Comparison of ENCODE assay signal across 9 cellular contexts in genomic region chr9:111484564-111484878, GRCh38. TPM values are rescaled to one million over a fixed set of nuclear protein-coding genes. Genes with fewer than 3 reads are reported as not detected.
DNase-seq lines count a peak whose midpoint lies in the region; ATAC-seq and TF ChIP-seq lines count a peak whose summit lies in the region.
"Had no signal": no experiment of that assay in that cellular context is flagged by ENCODE, and none has a peak within 500 bp of the region (broad histone marks: within the 10 kb centered on the region; RNA-seq: fewer than 3 reads in every experiment).

No MANE protein-coding gene starts in this region.

- DNase-seq in CD4-positive, alpha-beta T cell, result no peak
- DNase-seq in ascending aorta (ENCODE audit: low spot score in 2 of 2) (no peak), lower leg skin (ENCODE audit: low spot score in 2 of 2) (no peak), upper lobe of right lung (no peak), SKM-1 treated with dmso at 0.1 percent for 144 hours (lab: John Stamatoyannopoulos, UW; ENCODE audit: unreplicated experiment) (no peak), NCI-H2107 treated with DMSO at 0.1 percent for 48 hours (lab: John Stamatoyannopoulos, UW; ENCODE audit: unreplicated experiment) (no peak)

- peak overlapping the region; percentile 83 for H3K27ac Mint-ChIP-seq in CD4-positive, alpha-beta T cell

- peak overlapping the region; percentile 72 for H3K27ac ChIP-seq in CD4-positive, alpha-beta T cell (ENCODE audit: low read depth, low read length)
- H3K27ac ChIP-seq in ascending aorta (peak overlapping the region; percentile 97 to 99), upper lobe of right lung (peak overlapping the region; percentile 96)

- H3K4me1 Mint-ChIP-seq in CD4-positive, alpha-beta T cell (ENCODE audit: low read depth), result peaks cover 25% of the 10 kb centered on the region

- H3K4me3 ChIP-seq in ascending aorta (peak overlapping the region; percentile 92 to 98), lower leg skin (ENCODE audit: low read depth, poor library complexity, severe bottlenecking) (peak overlapping the region; percentile 97), upper lobe of right lung (peak overlapping the region; percentile 78)

- H3K9me3 ChIP-seq in CD4-positive, alpha-beta T cell (ENCODE audit: control insufficient read depth, low read length), result no peaks in the 10 kb centered on the region
- H3K9me3 ChIP-seq in ascending aorta, result no peaks in the 10 kb centered on the region
- no peaks in the 10 kb centered on the region for H3K9me3 ChIP-seq in upper lobe of right lung

- no peaks in the 10 kb centered on the region for H3K9me3 Mint-ChIP-seq in CD4-positive, alpha-beta T cell

- CTCF ChIA-PET in CD4-positive, alpha-beta T cell (lab: Charles Lee), result no interaction called here

- TF ChIP-seq CTCF in CD4-positive, alpha-beta T cell (IDR thresholded peaks at IDR 0.05), result no peak
- TF ChIP-seq CTCF in ascending aorta (IDR thresholded peaks at IDR 0.05) (no peak), lower leg skin (IDR thresholded peaks at IDR 0.05) (no peak), upper lobe of right lung (IDR thresholded peaks at IDR 0.05) (no peak)

- H3K4me1 ChIP-seq in ascending aorta (peaks cover 7 to 14% of the 10 kb centered on the region in 2 donors), upper lobe of right lung (peaks cover 18% of the 10 kb centered on the region)

- H3K27me3 Mint-ChIP-seq in CD4-positive, alpha-beta T cell, result no peaks in the 10 kb centered on the region

- peaks cover 11% of the 10 kb centered on the region for H3K36me3 Mint-ChIP-seq in CD4-positive, alpha-beta T cell (ENCODE audit: low read depth)

- POLR2A ChIA-PET in CD4-positive, alpha-beta T cell (lab: Charles Lee), result interaction anchor here (0.6 to 3.7 kb wide), 3 partner anchors 42 to 1004 kb away, joined by 3 to 46 read pairs (median 3); partner anchors contain the start of gene ZNF483

- H3K36me3 ChIP-seq in ascending aorta, result no peaks in the 10 kb centered on the region
- no peaks in the 10 kb centered on the region for H3K36me3 ChIP-seq in upper lobe of right lung

- ATAC-seq in CD4-positive, alpha-beta T cell (ENCODE audit: poor library complexity), result no peak
- ATAC-seq in HG02610 (IDR thresholded peaks at IDR 0.05; ENCODE audit: unreplicated experiment) (peak; percentile 1), upper lobe of right lung (no peak), HG02852 (IDR thresholded peaks at IDR 0.05; ENCODE audit: unreplicated experiment) (no peak)

- H3K27me3 ChIP-seq in CD4-positive, alpha-beta T cell (ENCODE audit: control insufficient read depth, insufficient read depth, low read length), result no peaks in the 10 kb centered on the region
- H3K27me3 ChIP-seq in ascending aorta, result no peaks in the 10 kb centered on the region
- no peaks in the 10 kb centered on the region for H3K27me3 ChIP-seq in upper lobe of right lung

- intact Hi-C loops in CD4-positive, alpha-beta T cell (cut with DNase I, micrococcal nuclease), result loop anchor here (1.0 to 10.0 kb wide), 6 partner anchors 41 to 1738 kb away; partner anchors contain the start of genes DNAJC25 (in 1 of the 2), FKBP15 (in 1 of the 2), KIAA1958 (in 1 of the 2) and PTBP3 (in 1 of the 2)
- intact Hi-C loops in ascending aorta (cut with DNase I) (loop anchor here (1.0 kb wide), 1 partner anchor 42 kb away; no protein-coding TSS in a partner anchor), lower leg skin (cut with DNase I; ENCODE audit: low total_unique reads) (no loop called here), upper lobe of right lung (cut with DNase I) (no loop called here)

- H3K4me3 Mint-ChIP-seq in CD4-positive, alpha-beta T cell, result peak overlapping the region; percentile 86

- no peak for TF ChIP-seq POLR2A in lower leg skin (IDR thresholded peaks at IDR 0.05)

- 0 to 1% methylated on average over 4 of the region's 4 CpGs for WGBS in lower leg skin, 2 donors

RNA-seq across cellular contexts. Expression of gene ECPAS, which starts 0.3 kb away (rescaled TPM):
- 10 to 100 TPM; 36.6 to 37.5 TPM for total RNA-seq in CD4-positive, alpha-beta T cell
- total RNA-seq in ascending aorta, result 32.6 TPM
- total RNA-seq in lower leg skin, result 10 to 100 TPM; 53.5 to 75.7 (median 66.1) TPM
- total RNA-seq in upper lobe of right lung, result 84.9 TPM

RNA-seq across cellular contexts. Expression of gene ZNF483, which starts 40.5 kb away (rescaled TPM):
- 10 to 100 TPM; 28.5 to 32.9 TPM for total RNA-seq in CD4-positive, alpha-beta T cell
- total RNA-seq in ascending aorta (3.1 TPM), lower leg skin (1 to 10 TPM in 3 of 4 donors, under 1 TPM in 1; 0.55 to 3.4 (median 2.3) TPM), upper lobe of right lung (8.7 TPM)
- total RNA-seq: HT1080 had no signal

Comparison
In these comparisons a context has a peak if more than half of its experiments do, and no peak if none do; other contexts are left out.
1. intact Hi-C loops: an anchor here in CD4-positive, alpha-beta T cell (1.0 to 10.0 kb wide) and ascending aorta (1.0 kb wide); none called in lower leg skin and upper lobe of right lung.